33 cellular contexts compared by ENCODE assay signal in genomic region chr1:97092824-97093223, GRCh38.
"Had no signal": no experiment of that assay in that cellular context is flagged by ENCODE, and none has a peak within 500 bp of the region (broad histone marks: within the 10 kb centered on the region; RNA-seq: fewer than 3 reads in every experiment).

No MANE protein-coding gene starts in this region.

- H3K27ac Mint-ChIP-seq: activated CD4-positive, alpha-beta memory T cell treated with anti-CD3 and anti-CD28 coated beads, Interleukin-2, amount 10 ng/mL, durations not matched to agents 7 days and 5 days; activated CD8-positive, alpha-beta memory T cell treated with anti-CD3 and anti-CD28 coated beads, Interleukin-2, amount 10 ng/mL, durations not matched to agents 7 days and 5 days; activated naive CD4-positive, alpha-beta T cell treated with anti-CD3 and anti-CD28 coated beads, Interleukin-2, amount 50 U/mL, for 24 hours; activated naive CD8-positive, alpha-beta T cell treated with anti-CD3 and anti-CD28 coated beads, Interleukin-2, amount 10 ng/mL, durations not matched to agents 7 days and 5 days; activated T-helper 2 cell treated with anti-CD3 and anti-CD28 coated beads, Interferon-gamma antibody, Interleukin-2, Interleukin-4, amounts not matched to agents 10 μg/mL and 5 μg/mL and 100 μg/mL, durations not matched to agents 14 hours and 24 hours and 36 hours had no signal

- H3K36me3 ChIP-seq: cardiac muscle cell, WERI-Rb-1 had no signal

- H3K4me1 Mint-ChIP-seq: activated naive CD4-positive, alpha-beta T cell treated with anti-CD3 and anti-CD28 coated beads, Interleukin-2, amount 50 U/mL, for 24 hours; activated naive CD8-positive, alpha-beta T cell treated with anti-CD3 and anti-CD28 coated beads, Interleukin-2, amount 10 ng/mL, durations not matched to agents 7 days and 5 days; central memory CD8-positive, alpha-beta T cell had no signal

- H3K4me3 Mint-ChIP-seq: activated CD4-positive, alpha-beta memory T cell treated with anti-CD3 and anti-CD28 coated beads, Interleukin-2, amount 10 ng/mL, durations not matched to agents 7 days and 5 days; activated CD8-positive, alpha-beta memory T cell treated with anti-CD3 and anti-CD28 coated beads, Interleukin-2, amount 10 ng/mL, durations not matched to agents 7 days and 5 days; activated naive CD4-positive, alpha-beta T cell treated with anti-CD3 and anti-CD28 coated beads, Interleukin-2, amount 50 U/mL, for 24 hours; activated naive CD8-positive, alpha-beta T cell treated with anti-CD3 and anti-CD28 coated beads, Interleukin-2, amount 10 ng/mL, durations not matched to agents 7 days and 5 days; central memory CD8-positive, alpha-beta T cell had no signal

- H3K27ac ChIP-seq: ascending aorta, cardiac muscle cell, Peyer's patch, WERI-Rb-1 had no signal

- DNase-seq: activated CD4-positive, alpha-beta memory T cell treated with anti-CD3 and anti-CD28 coated beads, Interleukin-2, amount 10 ng/mL, durations not matched to agents 7 days and 5 days; activated CD4-positive, alpha-beta T cell treated with anti-CD3 and anti-CD28 coated beads for 1 hour; activated CD4-positive, alpha-beta T cell treated with anti-CD3 and anti-CD28 coated beads for 48 hours; activated CD4-positive, CD25-positive, alpha-beta regulatory T cell; activated CD8-positive, alpha-beta memory T cell treated with anti-CD3 and anti-CD28 coated beads for 24 hours; activated CD8-positive, alpha-beta memory T cell treated with anti-CD3 and anti-CD28 coated beads, Interleukin-2, amount 10 ng/mL, durations not matched to agents 7 days and 5 days; activated CD8-positive, alpha-beta memory T cell treated with anti-CD3 and anti-CD28 coated beads, Interleukin-2, amount 50 U/mL, for 48 hours; activated gamma-delta T cell; activated naive CD4-positive, alpha-beta T cell treated with Interleukin-2 at 50 U/mL for 16 hours; activated naive CD8-positive, alpha-beta T cell treated with anti-CD3 and anti-CD28 coated beads, Interleukin-2, amount 10 ng/mL, durations not matched to agents 7 days and 5 days; activated T-cell treated with anti-CD3 and anti-CD28 coated beads, Interleukin-2, amount 50 U/mL, for 1 hour; amygdala; Kasumi-1; KG1; MG63; NCI-H1092 treated with DMSO at 0.1 percent for 48 hours; NCI-H1417; NCI-H187 treated with DMSO at 0.1 percent for 48 hours; NCI-H2081; NCI-H226; NCI-H524 treated with DMSO at 0.1 percent for 48 hours; NK-92 treated with Interleukin-12 subunit alpha and Interleukin-12 subunit beta, amount 100 ng/mL, for 24 hours; PC-3; Peyer's patch; RPMI8226; SHP77 treated with DMSO at 0.1 percent for 48 hours; T1000; WERI-Rb-1 had no signal

- H3K4me1 ChIP-seq: ascending aorta, Peyer's patch had no signal

- H3K9me3 Mint-ChIP-seq: activated CD4-positive, alpha-beta memory T cell treated with anti-CD3 and anti-CD28 coated beads, Interleukin-2, amount 10 ng/mL, durations not matched to agents 7 days and 5 days; activated naive CD4-positive, alpha-beta T cell treated with anti-CD3 and anti-CD28 coated beads, Interleukin-2, amount 50 U/mL, for 24 hours; activated naive CD8-positive, alpha-beta T cell treated with anti-CD3 and anti-CD28 coated beads, Interleukin-2, amount 10 ng/mL, durations not matched to agents 7 days and 5 days; activated T-helper 2 cell treated with anti-CD3 and anti-CD28 coated beads, Interferon-gamma antibody, Interleukin-2, Interleukin-4, amounts not matched to agents 10 μg/mL and 5 μg/mL and 100 μg/mL, durations not matched to agents 14 hours and 24 hours and 36 hours; central memory CD8-positive, alpha-beta T cell had no signal

- ATAC-seq: activated CD8-positive, alpha-beta memory T cell treated with anti-CD3 and anti-CD28 coated beads, Interleukin-2, amount 10 ng/mL, durations not matched to agents 7 days and 5 days; PC-3 had no signal

- H3K4me3 ChIP-seq: ascending aorta, cardiac muscle cell, MG63, Peyer's patch had no signal

- H3K27me3 ChIP-seq: ascending aorta, cardiac muscle cell, MG63, Peyer's patch had no signal

- H3K9me3 ChIP-seq: ascending aorta, Peyer's patch had no signal

- H3K27me3 Mint-ChIP-seq: activated CD4-positive, alpha-beta memory T cell treated with anti-CD3 and anti-CD28 coated beads, Interleukin-2, amount 10 ng/mL, durations not matched to agents 7 days and 5 days; activated CD8-positive, alpha-beta memory T cell treated with anti-CD3 and anti-CD28 coated beads, Interleukin-2, amount 10 ng/mL, durations not matched to agents 7 days and 5 days; activated naive CD4-positive, alpha-beta T cell treated with anti-CD3 and anti-CD28 coated beads, Interleukin-2, amount 50 U/mL, for 24 hours; activated naive CD8-positive, alpha-beta T cell treated with anti-CD3 and anti-CD28 coated beads, Interleukin-2, amount 10 ng/mL, durations not matched to agents 7 days and 5 days; central memory CD8-positive, alpha-beta T cell had no signal
